In genomic region chr17:4833178-4833940, GRCh38 we compare ENCODE assay signal across 1 cellular context.
TF ChIP-seq lines count a peak whose summit lies in the region.

Gene MINK1 (plus strand): TSS chr17:4833340. CDS start chr17:4833584, 244 bp downstream.

TF ChIP-seq in HEK293, 187 proteins besides CTCF, POLR2A, EP300 and RAD21 (continued from another document and continues in another):
- TF ChIP-seq ZNF529 (tag by site-specific recombination; IDR thresholded peaks at IDR 0.05; ENCODE audit: insufficient replicate concordance) = no peak
- TF ChIP-seq PRDM1 (tag by site-specific recombination; IDR thresholded peaks at IDR 0.05) = no peak
- peak; percentile 89 for TF ChIP-seq PATZ1 (tag by site-specific recombination; IDR thresholded peaks at IDR 0.05)
- peak; percentile 46; the same call in 1 of the 2 replicates for TF ChIP-seq ZNF324 (tag by site-specific recombination; IDR thresholded peaks at IDR 0.05)
- TF ChIP-seq ZNF600 (tag by site-specific recombination; IDR thresholded peaks at IDR 0.05) = peak; percentile 56; the same call in 1 of the 2 replicates
- TF ChIP-seq ZNF24 (tag by site-specific recombination; IDR thresholded peaks at IDR 0.05) = 0 out of 2 replicates have a peak, but pooled peaks have one; percentile 37
- no peak for TF ChIP-seq ZNF112 (tag by site-specific recombination; IDR thresholded peaks at IDR 0.05)
- TF ChIP-seq ZNF664 (tag by site-specific recombination; IDR thresholded peaks at IDR 0.05) = no peak
- TF ChIP-seq KLF1 (tag by site-specific recombination; IDR thresholded peaks at IDR 0.05) = peak; percentile 83; the same call in 1 of the 2 replicates
- TF ChIP-seq ZNF174 (tag by site-specific recombination; IDR thresholded peaks at IDR 0.05) = no peak
- TF ChIP-seq MEIS1 (CRISPR knock-in tag; IDR thresholded peaks at IDR 0.05; ENCODE audit: borderline replicate concordance) = no peak
- peak; percentile 76; the same call in 1 of the 2 replicates for TF ChIP-seq ZBTB10 (tag by site-specific recombination; IDR thresholded peaks at IDR 0.05)
- TF ChIP-seq ZFP37 (tag by site-specific recombination; IDR thresholded peaks at IDR 0.05) = 0 out of 2 replicates have a peak, but pooled peaks have one; percentile 65
- TF ChIP-seq ZNF626 (tag by site-specific recombination; IDR thresholded peaks at IDR 0.05) = no peak
- peak; percentile 57; the same call in 1 of the 2 replicates for TF ChIP-seq ZSCAN30 (tag by site-specific recombination; IDR thresholded peaks at IDR 0.05)
- TF ChIP-seq ZBTB7A (tag by site-specific recombination; IDR thresholded peaks at IDR 0.05; ENCODE audit: low read depth) = peak; percentile 19; the same call in 1 of the 2 replicates
- no peak; the same call in 1 of the 2 replicates for TF ChIP-seq ZSCAN5A (tag by site-specific recombination; IDR thresholded peaks at IDR 0.05)
- peak; percentile 87 for TF ChIP-seq ZNF398 (tag by site-specific recombination; IDR thresholded peaks at IDR 0.05)
- peak; percentile 84 for TF ChIP-seq KLF17 (tag by site-specific recombination; IDR thresholded peaks at IDR 0.05)
- peak; percentile 18; the same call in 1 of the 2 replicates for TF ChIP-seq INSM2 (tag by site-specific recombination; IDR thresholded peaks at IDR 0.05)
- TF ChIP-seq ZNF148 (tag by site-specific recombination; IDR thresholded peaks at IDR 0.05; ENCODE audit: borderline replicate concordance) = no peak
- no peak for TF ChIP-seq ZNF610 (tag by site-specific recombination; IDR thresholded peaks at IDR 0.05; ENCODE audit: borderline replicate concordance)
- peak; percentile 85 for TF ChIP-seq ZIC2 (tag by site-specific recombination; IDR thresholded peaks at IDR 0.05)
- no peak for TF ChIP-seq OSR2 (tag by site-specific recombination; IDR thresholded peaks at IDR 0.05)
- peak; percentile 48; the same call in 1 of the 2 replicates for TF ChIP-seq ZNF692 (tag by site-specific recombination; IDR thresholded peaks at IDR 0.05)
- TF ChIP-seq ZNF561 (tag by site-specific recombination; IDR thresholded peaks at IDR 0.05; ENCODE audit: borderline replicate concordance) = peak; percentile 85
- TF ChIP-seq ZNF19 (tag by site-specific recombination; IDR thresholded peaks at IDR 0.05; ENCODE audit: low read depth) = no peak
- TF ChIP-seq ZNF239 (tag by site-specific recombination; IDR thresholded peaks at IDR 0.05) = 0 out of 2 replicates have a peak, but pooled peaks have one; percentile 47
- no peak for TF ChIP-seq ZNF132 (tag by site-specific recombination; IDR thresholded peaks at IDR 0.05; ENCODE audit: borderline replicate concordance)
- peak; percentile 60; the same call in 1 of the 2 replicates for TF ChIP-seq SP3 (tag by site-specific recombination; IDR thresholded peaks at IDR 0.05)
- peak; percentile 23; the same call in 1 of the 2 replicates for TF ChIP-seq WT1 (tag by site-specific recombination; IDR thresholded peaks at IDR 0.05)
- no peak for TF ChIP-seq SCRT2 (tag by site-specific recombination; IDR thresholded peaks at IDR 0.05)
- no peak for TF ChIP-seq HOXC10 (CRISPR knock-in tag; IDR thresholded peaks at IDR 0.05)
- no peak for TF ChIP-seq GFI1B (tag by site-specific recombination; IDR thresholded peaks at IDR 0.05)
- peak; percentile 69 for TF ChIP-seq KLF16 (tag by site-specific recombination; IDR thresholded peaks at IDR 0.05)
- no peak for TF ChIP-seq ZNF518A (tag by site-specific recombination; conservative IDR thresholded peaks at IDR 0.05; ENCODE audit: low read depth)
- 0 out of 2 replicates have a peak, but pooled peaks have one; percentile 19 for TF ChIP-seq BCL11A (tag by site-specific recombination; IDR thresholded peaks at IDR 0.05; ENCODE audit: low read depth)
- no peak for TF ChIP-seq ZNF274 (IDR thresholded peaks at IDR 0.05; ENCODE audit: low read length)
- no peak for TF ChIP-seq ZNF274 (tag by site-specific recombination; IDR thresholded peaks at IDR 0.05; ENCODE audit: borderline replicate concordance)
- TF ChIP-seq ZFHX2 (tag by site-specific recombination; conservative IDR thresholded peaks at IDR 0.05) = peak; percentile 49
- TF ChIP-seq ZNF837 (tag by site-specific recombination; IDR thresholded peaks at IDR 0.05) = no peak
